7 cellular contexts compared by ENCODE assay signal in genomic region chr1:224623743-224624333, GRCh38. TPM values are rescaled to one million over a fixed set of nuclear protein-coding genes. Genes with fewer than 3 reads are reported as not detected.
DNase-seq lines count a peak whose midpoint lies in the region; ATAC-seq and TF ChIP-seq lines count a peak whose summit lies in the region.

No MANE protein-coding gene starts in this region.

- H3K79me2 ChIP-seq in PC-3 (ENCODE audit: low read length): no peaks in the 10 kb centered on the region

- peaks cover 28% of the 10 kb centered on the region for H3K4me1 ChIP-seq in PC-3 (ENCODE audit: insufficient read depth, low read length)
- no peaks in the 10 kb centered on the region for H3K4me1 ChIP-seq in upper lobe of left lung

- no peaks in the 10 kb centered on the region for H3K36me3 ChIP-seq in PC-3 (ENCODE audit: low read depth, low read length)
- no peaks in the 10 kb centered on the region for H3K36me3 ChIP-seq in upper lobe of left lung

- TF ChIP-seq EP300 in upper lobe of left lung (IDR thresholded peaks at IDR 0.05): no peak

- no peaks in the 10 kb centered on the region for H3K9me2 ChIP-seq in PC-3 (replicated peaks; ENCODE audit: low read length)

- 39 to 43% methylated on average over 7 of the region's 7 CpGs for WGBS in upper lobe of left lung, 2 donors

- H3K27ac ChIP-seq in PC-3 (ENCODE audit: low read length) (peak overlapping the region; percentile 69), upper lobe of left lung (peak overlapping the region in 1 of 4 donors; percentile 4)

- H3K4me3 ChIP-seq in PC-3 (ENCODE audit: low read length): peak overlapping the region; percentile 5; the same call in 1 of the 2 replicates
- H3K4me3 ChIP-seq in upper lobe of left lung: no peak overlapping the region

- H3K4me2 ChIP-seq in PC-3 (ENCODE audit: low read length): peak overlapping the region; percentile 70

- DNase-seq in PC-3: peak; percentile 94
- DNase-seq in activated T-cell treated with anti-CD3 and anti-CD28 coated beads, Interleukin-2, amount 50 U/mL, for 48 hours: peak; percentile 75
- peak; percentile 96 for DNase-seq in kidney tubule cell (ENCODE audit: low spot score)
- DNase-seq in upper lobe of left lung: peak in 1 of 2 donors; percentile 28
- no peak for DNase-seq in HPDE6-E6E7 (ENCODE audit: extremely low spot score)

- intact Hi-C loops in PC-3 (cut with micrococcal nuclease): no loop called here

- no peaks in the 10 kb centered on the region for H3F3A ChIP-seq in PC-3 (ENCODE audit: low read length, unreplicated experiment)

- H3K9ac ChIP-seq in PC-3 (ENCODE audit: low read length): peak overlapping the region; percentile 23; the same call in 1 of the 2 replicates

- TF ChIP-seq CTCF in PC-3 (conservative IDR thresholded peaks at IDR 0.05; ENCODE audit: low read depth, low read length) (no peak), upper lobe of left lung (IDR thresholded peaks at IDR 0.05) (no peak)

- H2AFZ ChIP-seq in PC-3 (ENCODE audit: low read length): no peak overlapping the region

- POLR2A ChIA-PET in PC-3 (lab: Charles Lee; ENCODE audit: unreplicated experiment): interaction anchor here (0.5 kb wide), 1 partner anchor 9 kb away, joined by 4 read pairs; no protein-coding TSS in a partner anchor

- no peaks in the 10 kb centered on the region for H3K9me3 ChIP-seq in PC-3 (ENCODE audit: low read length)
- H3K9me3 ChIP-seq in upper lobe of left lung: no peaks in the 10 kb centered on the region

- ATAC-seq in GM18858 (IDR thresholded peaks at IDR 0.05; ENCODE audit: unreplicated experiment) (peak; percentile 83), HG02970 (IDR thresholded peaks at IDR 0.05; ENCODE audit: low FRiP score, unreplicated experiment) (peak; percentile 73), PC-3 (peak; percentile 85), upper lobe of left lung (ENCODE audit: low FRiP score in 2 of 2) (peak; percentile 7 to 28)

- CTCF ChIA-PET in PC-3 (lab: Charles Lee): no interaction called here

- no peak for TF ChIP-seq POLR2A in upper lobe of left lung (IDR thresholded peaks at IDR 0.05)

- no peaks in the 10 kb centered on the region for H4K20me1 ChIP-seq in PC-3 (ENCODE audit: low read length)

- no peaks in the 10 kb centered on the region for H3K27me3 ChIP-seq in PC-3 (ENCODE audit: low read length)
- H3K27me3 ChIP-seq in upper lobe of left lung: no peaks in the 10 kb centered on the region

- BruUV-seq in PC-3 (replicated peaks; lab: Mats Ljungman, UMichigan): no TSS peak

RNA-seq across cellular contexts. Expression of gene CNIH3, which starts 7.7 kb away (rescaled TPM):
- 5.6 and 7.4 TPM in 2 replicates for total RNA-seq in PC-3 (2014; rRNA removed)
- 1 to 10 TPM in 5 of 6 donors, under 1 TPM in 1; 0.39 to 4.2 (median 2.1) TPM for total RNA-seq in upper lobe of left lung

Comparison
In these comparisons a context has a peak if more than half of its experiments do, and no peak if none do; other contexts are left out.
1. ATAC-seq: peak in every context shown above with its lines; median percentile 85 in PC-3; 83 in GM18858; 73 in HG02970; 18 in upper lobe of left lung.